Comparison of ENCODE assay signal across 40 cellular contexts in genomic region chr18:22514655-22515054, GRCh38.
"Had no signal": no experiment of that assay in that cellular context is flagged by ENCODE, and none has a peak within 500 bp of the region (broad histone marks: within the 10 kb centered on the region; RNA-seq: fewer than 3 reads in every experiment).

No MANE protein-coding gene starts in this region.

- H3K27me3 Mint-ChIP-seq: activated CD4-positive, alpha-beta T cell treated with anti-CD3 and anti-CD28 coated beads, Interleukin-2, amount 10 ng/mL, durations not matched to agents 24 days and 14 days; activated naive CD8-positive, alpha-beta T cell treated with anti-CD3 and anti-CD28 coated beads for 36 hours; activated T-helper 17 cell treated with anti-CD3 and anti-CD28 coated beads, Interleukin-2, amount 50 U/mL, for 72 hours had no signal

- H3K27ac Mint-ChIP-seq: activated B cell treated with CpG ODN at 0.5 μM for 24 hours; activated CD4-positive, alpha-beta memory T cell treated with anti-CD3 and anti-CD28 coated beads for 36 hours; activated CD4-positive, alpha-beta T cell treated with anti-CD3 and anti-CD28 coated beads, Interleukin-2, amount 10 ng/mL, durations not matched to agents 24 days and 14 days; activated CD8-positive, alpha-beta T cell treated with anti-CD3 and anti-CD28 coated beads for 36 hours; activated naive CD4-positive, alpha-beta T cell treated with anti-CD3 and anti-CD28 coated beads for 36 hours; activated naive CD4-positive, alpha-beta T cell treated with anti-CD3 and anti-CD28 coated beads, Interleukin-2, amount 50 U/mL, for 72 hours; activated naive CD8-positive, alpha-beta T cell treated with anti-CD3 and anti-CD28 coated beads for 36 hours; activated T-cell treated with anti-CD3 and anti-CD28 coated beads, Interleukin-2, amount 50 U/mL, for 72 hours; activated T-helper 1 cell treated with anti-CD3 and anti-CD28 coated beads, Interleukin-12 subunit alpha, Interleukin-12 subunit beta, Interleukin-2, Interleukin-4 antibody, amounts not matched to agents 30 ng/mL and 10 ng/mL and 1 ng/mL, durations not matched to agents 14 hours and 24 hours and 36 hours; activated T-helper 17 cell treated with anti-CD3 and anti-CD28 coated beads, Interleukin-2, amount 50 U/mL, for 72 hours; T-helper 1 cell treated with Interleukin-12 subunit alpha and Interleukin-12 subunit beta and Interleukin-4 antibody, amounts not matched to agents 30 μg/mL and 1 μg/mL, for 36 hours; T-helper 2 cell treated with Interferon-gamma antibody and Interleukin-4, amounts not matched to agents 5 μg/mL and 100 μg/mL, for 36 hours had no signal

- FAIRE-seq: astrocyte, TTC549 had no signal

- H3K4me3 Mint-ChIP-seq: activated B cell treated with CpG ODN at 0.5 μM for 24 hours; activated CD4-positive, alpha-beta memory T cell treated with anti-CD3 and anti-CD28 coated beads for 36 hours; activated CD4-positive, alpha-beta T cell treated with anti-CD3 and anti-CD28 coated beads, Interleukin-2, amount 10 ng/mL, durations not matched to agents 24 days and 14 days; activated CD8-positive, alpha-beta T cell treated with anti-CD3 and anti-CD28 coated beads for 36 hours; activated naive CD4-positive, alpha-beta T cell treated with anti-CD3 and anti-CD28 coated beads for 36 hours; activated naive CD8-positive, alpha-beta T cell treated with anti-CD3 and anti-CD28 coated beads for 36 hours; activated T-cell treated with anti-CD3 and anti-CD28 coated beads, Interleukin-2, amount 50 U/mL, for 4 hours; activated T-cell treated with anti-CD3 and anti-CD28 coated beads, Interleukin-2, amount 50 U/mL, for 72 hours; activated T-helper 1 cell treated with anti-CD3 and anti-CD28 coated beads, Interleukin-12 subunit alpha, Interleukin-12 subunit beta, Interleukin-2, Interleukin-4 antibody, amounts not matched to agents 30 ng/mL and 10 ng/mL and 1 ng/mL, durations not matched to agents 14 hours and 24 hours and 36 hours; activated T-helper 17 cell treated with anti-CD3 and anti-CD28 coated beads, Interleukin-2, amount 50 U/mL, for 72 hours; central memory CD8-positive, alpha-beta T cell; T-helper 1 cell treated with Interleukin-12 subunit alpha and Interleukin-12 subunit beta and Interleukin-4 antibody, amounts not matched to agents 30 μg/mL and 1 μg/mL, for 36 hours; T-helper 2 cell treated with Interferon-gamma antibody and Interleukin-4, amounts not matched to agents 5 μg/mL and 100 μg/mL, for 36 hours had no signal

- H3K27me3 ChIP-seq: adrenal gland, body of pancreas, brain microvascular endothelial cell, breast epithelium, cardiac muscle cell had no signal

- H3K4me3 ChIP-seq: adrenal gland, body of pancreas, breast epithelium, cardiac muscle cell had no signal

- H3K36me3 ChIP-seq: adrenal gland, brain microvascular endothelial cell, breast epithelium, cardiac muscle cell had no signal

- H3K9me3 Mint-ChIP-seq: activated B cell treated with CpG ODN at 0.5 μM for 24 hours; activated CD4-positive, alpha-beta memory T cell treated with anti-CD3 and anti-CD28 coated beads for 36 hours; activated CD4-positive, alpha-beta T cell treated with anti-CD3 and anti-CD28 coated beads, Interleukin-2, amount 10 ng/mL, durations not matched to agents 24 days and 14 days; activated CD8-positive, alpha-beta T cell treated with anti-CD3 and anti-CD28 coated beads for 36 hours; activated naive CD8-positive, alpha-beta T cell treated with anti-CD3 and anti-CD28 coated beads for 36 hours; activated T-cell treated with anti-CD3 and anti-CD28 coated beads, Interleukin-2, amount 50 U/mL, for 4 hours; activated T-cell treated with anti-CD3 and anti-CD28 coated beads, Interleukin-2, amount 50 U/mL, for 72 hours; activated T-helper 1 cell treated with anti-CD3 and anti-CD28 coated beads, Interleukin-12 subunit alpha, Interleukin-12 subunit beta, Interleukin-2, Interleukin-4 antibody, amounts not matched to agents 30 ng/mL and 10 ng/mL and 1 ng/mL, durations not matched to agents 14 hours and 24 hours and 36 hours; activated T-helper 17 cell treated with anti-CD3 and anti-CD28 coated beads, Interleukin-2, amount 50 U/mL, for 72 hours; central memory CD8-positive, alpha-beta T cell had no signal

- DNase-seq: activated B cell treated with CpG ODN at 0.5 μM for 24 hours; activated CD4-positive, alpha-beta memory T cell treated with anti-CD3 and anti-CD28 coated beads for 36 hours; activated CD4-positive, alpha-beta T cell treated with anti-CD3 and anti-CD28 coated beads for 4 hours; activated CD4-positive, alpha-beta T cell treated with anti-CD3 and anti-CD28 coated beads, Interleukin-2, amount 10 ng/mL, durations not matched to agents 24 days and 14 days; activated CD4-positive, alpha-beta T cell treated with anti-CD3 and anti-CD28 coated beads, Interleukin-2, amount 50 U/mL, for 1 hour; activated CD4-positive, alpha-beta T cell treated with anti-CD3 and anti-CD28 coated beads, Interleukin-2, amount 50 U/mL, for 4 hours; activated CD4-positive, CD25-positive, alpha-beta regulatory T cell treated with anti-CD3 and anti-CD28 coated beads, Interleukin-2, amount 50 U/mL, for 72 hours; activated CD8-positive, alpha-beta memory T cell treated with anti-CD3 and anti-CD28 coated beads, Interleukin-2, amount 50 U/mL, for 4 hours; activated CD8-positive, alpha-beta T cell treated with anti-CD3 and anti-CD28 coated beads for 36 hours; activated effector memory CD4-positive, alpha-beta T cell treated with anti-CD3 and anti-CD28 coated beads, Interleukin-2, amount 50 U/mL, for 16 hours; activated gamma-delta T cell treated with Interleukin-2 at 50 U/mL for 16 hours; activated naive CD4-positive, alpha-beta T cell; activated naive CD4-positive, alpha-beta T cell treated with anti-CD3 and anti-CD28 coated beads for 36 hours; activated naive CD4-positive, alpha-beta T cell treated with anti-CD3 and anti-CD28 coated beads, Interleukin-2, amount 50 U/mL, for 16 hours; activated naive CD8-positive, alpha-beta T cell treated with anti-CD3 and anti-CD28 coated beads for 36 hours; activated T-cell treated with anti-CD3 and anti-CD28 coated beads for 4 hours; activated T-cell treated with anti-CD3 and anti-CD28 coated beads, Interleukin-2, amount 50 U/mL, for 1 hour; activated T-cell treated with anti-CD3 and anti-CD28 coated beads, Interleukin-2, amount 50 U/mL, for 4 hours; activated T-cell treated with anti-CD3 and anti-CD28 coated beads, Interleukin-2, amount 50 U/mL, for 72 hours; amniotic stem cell; aorta; body of pancreas; brain microvascular endothelial cell; caudate nucleus; cerebellar nuclear complex; T-helper 1 cell; T-helper 2 cell; T-helper 9 cell had no signal

- ATAC-seq: activated CD8-positive, alpha-beta T cell treated with anti-CD3 and anti-CD28 coated beads for 36 hours; activated naive CD4-positive, alpha-beta T cell treated with anti-CD3 and anti-CD28 coated beads, Interleukin-2, amount 50 U/mL, for 72 hours; activated T-cell treated with anti-CD3 and anti-CD28 coated beads, Interleukin-2, amount 50 U/mL, for 4 hours; activated T-cell treated with anti-CD3 and anti-CD28 coated beads, Interleukin-2, amount 50 U/mL, for 72 hours; activated T-helper 17 cell treated with anti-CD3 and anti-CD28 coated beads, Interleukin-2, amount 50 U/mL, for 72 hours; body of pancreas had no signal

- H3K27ac ChIP-seq: adrenal gland, body of pancreas, brain microvascular endothelial cell, breast epithelium, cardiac muscle cell, VCaP had no signal

- H3K36me3 Mint-ChIP-seq: activated CD4-positive, alpha-beta memory T cell treated with anti-CD3 and anti-CD28 coated beads for 36 hours; activated naive CD4-positive, alpha-beta T cell treated with anti-CD3 and anti-CD28 coated beads, Interleukin-2, amount 50 U/mL, for 72 hours; activated naive CD8-positive, alpha-beta T cell treated with anti-CD3 and anti-CD28 coated beads for 36 hours had no signal

- H3K4me1 Mint-ChIP-seq: activated B cell treated with CpG ODN at 0.5 μM for 24 hours; activated CD4-positive, alpha-beta T cell treated with anti-CD3 and anti-CD28 coated beads, Interleukin-2, amount 10 ng/mL, durations not matched to agents 24 days and 14 days; activated naive CD8-positive, alpha-beta T cell treated with anti-CD3 and anti-CD28 coated beads for 36 hours; activated T-helper 17 cell treated with anti-CD3 and anti-CD28 coated beads, Interleukin-2, amount 50 U/mL, for 72 hours; central memory CD8-positive, alpha-beta T cell had no signal
